Comparison of ENCODE assay signal across 21 cellular contexts in genomic region chr2:118942012-118942411, GRCh38. TPM values are rescaled to one million over a fixed set of nuclear protein-coding genes. Genes with fewer than 3 reads are reported as not detected.
A peak's percentile ranks its signal among the peaks of the same experiment; 100 is the strongest.
DNase-seq lines count a peak whose midpoint lies in the region; ATAC-seq and TF ChIP-seq lines count a peak whose summit lies in the region.
"Had no signal": no experiment of that assay in that cellular context is flagged by ENCODE, and none has a peak within 500 bp of the region (broad histone marks: within the 10 kb centered on the region; RNA-seq: fewer than 3 reads in every experiment).

TSS of gene MARCO (plus strand) at chr2:118942194. CDS start at chr2:118942301, 107 bp downstream.

- no peak within 1 kb of the TSS for H3K4me3 ChIP-seq in gastroesophageal sphincter
- no peak within 1 kb of the TSS for H3K4me3 ChIP-seq in mucosa of descending colon
- H3K4me3 ChIP-seq in upper lobe of left lung, result peak within 1 kb of the TSS in 1 of 4 donors; percentile 24

- H3K27ac ChIP-seq in gastroesophageal sphincter, result no peak within 1 kb of the TSS
- peak within 1 kb of the TSS in 1 of 4 donors; percentile 41 for H3K27ac ChIP-seq in upper lobe of left lung
- H3K27ac ChIP-seq: 22Rv1 had no signal

- no peaks in the 10 kb centered on the region for H3K27me3 Mint-ChIP-seq in activated naive CD4-positive, alpha-beta T cell treated with anti-CD3 and anti-CD28 coated beads, Interleukin-2, amount 50 U/mL, for 24 hours
- H3K27me3 Mint-ChIP-seq in mesothelial cell of epicardium (ENCODE audit: low read depth), result peaks cover 34% of the 10 kb centered on the region

- H3K4me1 ChIP-seq in gastroesophageal sphincter (no peaks in the 10 kb centered on the region), mucosa of descending colon (ENCODE audit: low read depth) (peaks cover 3% of the 10 kb centered on the region), upper lobe of left lung (peaks cover 0 to 13% (median 3%) of the 10 kb centered on the region in 4 donors)

- no peaks in the 10 kb centered on the region for H3K9me3 ChIP-seq in gastroesophageal sphincter
- no peaks in the 10 kb centered on the region for H3K9me3 ChIP-seq in mucosa of descending colon
- H3K9me3 ChIP-seq in upper lobe of left lung, result no peaks in the 10 kb centered on the region

- H3K27me3 ChIP-seq in gastroesophageal sphincter (peaks cover 8% of the 10 kb centered on the region), upper lobe of left lung (no peaks in the 10 kb centered on the region)

- H3K36me3 ChIP-seq in gastroesophageal sphincter (no peaks in the 10 kb centered on the region), mucosa of descending colon (ENCODE audit: low read depth) (no peaks in the 10 kb centered on the region), upper lobe of left lung (no peaks in the 10 kb centered on the region)

- peaks cover 16% of the 10 kb centered on the region for H3K4me1 Mint-ChIP-seq in activated naive CD4-positive, alpha-beta T cell treated with anti-CD3 and anti-CD28 coated beads, Interleukin-2, amount 50 U/mL, for 24 hours
- peaks cover 5% of the 10 kb centered on the region for H3K4me1 Mint-ChIP-seq in mesothelial cell of epicardium

- no peaks in the 10 kb centered on the region for H3K9me3 Mint-ChIP-seq in activated naive CD4-positive, alpha-beta T cell treated with anti-CD3 and anti-CD28 coated beads, Interleukin-2, amount 50 U/mL, for 24 hours
- no peaks in the 10 kb centered on the region for H3K9me3 Mint-ChIP-seq in activated naive CD4-positive, alpha-beta T cell treated with anti-CD3 and anti-CD28 coated beads, Interleukin-2, amount 50 U/mL, for 72 hours
- H3K9me3 Mint-ChIP-seq in mesothelial cell of epicardium, result no peaks in the 10 kb centered on the region

- peak within 1 kb of the TSS; percentile 66 for H3K27ac Mint-ChIP-seq in activated naive CD4-positive, alpha-beta T cell treated with anti-CD3 and anti-CD28 coated beads, Interleukin-2, amount 50 U/mL, for 24 hours
- peak within 1 kb of the TSS in 1 of 2 donors; percentile 45 for H3K27ac Mint-ChIP-seq in activated naive CD4-positive, alpha-beta T cell treated with anti-CD3 and anti-CD28 coated beads, Interleukin-2, amount 50 U/mL, for 72 hours
- H3K27ac Mint-ChIP-seq in mesothelial cell of epicardium, result no peak within 1 kb of the TSS

- TF ChIP-seq POLR2A in gastroesophageal sphincter (IDR thresholded peaks at IDR 0.05) (no peak), upper lobe of left lung (IDR thresholded peaks at IDR 0.05) (peak in 1 of 4 donors; percentile 54)

- whole genome bisulfite sequencing in gastroesophageal sphincter (ENCODE audit: low coverage in 1 of 2), 2 donors, result 59 to 61% methylated on average over 3 to 8 of the region's 8 CpGs
- 72 to 75% methylated on average over 8 of the region's 8 CpGs for WGBS in upper lobe of left lung, 2 donors

- H3K36me3 Mint-ChIP-seq in activated naive CD4-positive, alpha-beta T cell treated with anti-CD3 and anti-CD28 coated beads, Interleukin-2, amount 50 U/mL, for 24 hours, result no peaks in the 10 kb centered on the region
- no peaks in the 10 kb centered on the region for H3K36me3 Mint-ChIP-seq in activated naive CD4-positive, alpha-beta T cell treated with anti-CD3 and anti-CD28 coated beads, Interleukin-2, amount 50 U/mL, for 72 hours
- no peaks in the 10 kb centered on the region for H3K36me3 Mint-ChIP-seq in mesothelial cell of epicardium

- no peak for TF ChIP-seq CTCF in gastroesophageal sphincter (IDR thresholded peaks at IDR 0.05)
- TF ChIP-seq CTCF in mucosa of descending colon (IDR thresholded peaks at IDR 0.05), result no peak
- TF ChIP-seq CTCF in upper lobe of left lung (IDR thresholded peaks at IDR 0.05), result no peak
- no peak for TF ChIP-seq CTCF in mesothelial cell of epicardium (IDR thresholded peaks at IDR 0.05; ENCODE audit: unreplicated experiment)

- in situ Hi-C loops in ACHN (cut with HindIII; ENCODE audit: low pct_ligation_motif_present, low pct_unique_long_range_greater_than_20kb, low sequenced_read_pairs), result no loop called here

- peak within 1 kb of the TSS; percentile 31 for H3K4me3 Mint-ChIP-seq in activated naive CD4-positive, alpha-beta T cell treated with anti-CD3 and anti-CD28 coated beads, Interleukin-2, amount 50 U/mL, for 24 hours
- H3K4me3 Mint-ChIP-seq in mesothelial cell of epicardium, result no peak within 1 kb of the TSS

- no peak for ATAC-seq in activated naive CD4-positive, alpha-beta T cell treated with anti-CD3 and anti-CD28 coated beads, Interleukin-2, amount 50 U/mL, for 72 hours
- ATAC-seq in gastroesophageal sphincter (peak; percentile 26), mucosa of descending colon (no peak), upper lobe of left lung (ENCODE audit: low FRiP score in 2 of 2) (peak in 1 of 2 donors; percentile 26), HG02763 (IDR thresholded peaks at IDR 0.05; ENCODE audit: unreplicated experiment) (no peak)
- ATAC-seq: Panc1 had no signal

- TF ChIP-seq EP300 in gastroesophageal sphincter (IDR thresholded peaks at IDR 0.05), result no peak
- TF ChIP-seq EP300 in upper lobe of left lung (IDR thresholded peaks at IDR 0.05), result no peak

- no peak for DNase-seq in activated naive CD4-positive, alpha-beta T cell treated with anti-CD3 and anti-CD28 coated beads, Interleukin-2, amount 50 U/mL, for 72 hours (ENCODE audit: low spot score in 2 of 2)
- no peak for DNase-seq in mucosa of descending colon
- no peak for DNase-seq in upper lobe of left lung
- no peak for DNase-seq in ACHN
- no peak for DNase-seq in mesothelial cell of epicardium (ENCODE audit: low spot score in 2 of 2, unreplicated experiment in 2 of 2)
- DNase-seq: C1 segment of cervical spinal cord, COR-L47, DMS53, Karpas-422, NCI-H1417, NCI-H1930, NCI-H2171, NCI-H446 treated with DMSO at 0.1 percent for 48 hours, NCI-H82, SHP77 treated with DMSO at 0.1 percent for 48 hours had no signal

- intact Hi-C loops in mucosa of descending colon (cut with DNase I, micrococcal nuclease), result no loop called here

RNA-seq across cellular contexts. Expression of gene MARCO, which starts in this region (rescaled TPM):
- not detected for total RNA-seq in activated naive CD4-positive, alpha-beta T cell treated with anti-CD3 and anti-CD28 coated beads, Interleukin-2, amount 50 U/mL, for 72 hours
- 10 to 100 TPM in 2 of 4 donors, 1 to 10 TPM in 2; 1.9 to 56.1 (median 24.0) TPM for total RNA-seq in gastroesophageal sphincter
- 10 to 100 TPM in 2 of 3 donors, under 1 TPM in 1; 0.69 to 13.3 (median 10.4) TPM for total RNA-seq in mucosa of descending colon
- 100 to 1,000 TPM; 148 to 499 (median 316) TPM for total RNA-seq in upper lobe of left lung
- 0.22 to 0.41 TPM (median 0.33 TPM) in 3 replicates for total RNA-seq in mesothelial cell of epicardium
- total RNA-seq: H1 had no signal
